ENCODE assay signal across 24 cellular contexts in the genomic region with DNA sequence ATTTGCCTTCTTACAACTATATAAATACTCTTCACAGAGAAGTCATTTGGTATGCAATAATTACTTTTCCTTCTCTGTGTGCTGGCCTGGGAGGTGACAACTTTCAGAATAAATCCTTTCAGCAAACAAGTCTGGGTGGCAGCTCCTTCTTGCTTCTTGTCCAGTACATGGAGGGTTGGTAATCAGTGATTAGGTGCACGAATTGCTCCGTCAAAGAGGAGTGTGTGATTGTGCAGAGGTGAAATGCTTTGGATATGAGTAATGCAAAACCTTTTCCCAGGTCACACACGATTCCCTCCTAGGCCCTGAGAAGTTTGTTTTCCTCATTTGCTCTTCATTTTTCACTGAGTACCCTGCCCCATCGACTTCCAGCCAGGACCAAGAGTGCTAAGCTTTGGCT.
DNase-seq lines count a peak whose midpoint lies in the region; ATAC-seq, FAIRE-seq and TF ChIP-seq lines count a peak whose summit lies in the region.
"Had no signal": no experiment of that assay in that cellular context is flagged by ENCODE, and none has a peak within 500 bp of the region (broad histone marks: within the 10 kb centered on the region; RNA-seq: fewer than 3 reads in every experiment).

No MANE protein-coding gene starts in this region.

- DNase-seq in A549 (ENCODE audit: low read depth in 1 of 2, low spot score in 1 of 2) (peak in 1 of 2 experiments; percentile 59), M059J (ENCODE audit: low read depth) (peak; percentile 69), epithelial cell of esophagus (ENCODE audit: low read depth) (peak; percentile 55), sciatic nerve (ENCODE audit: low spot score) (no peak), NOMO-1 treated with dmso at 0.1 percent for 144 hours (lab: John Stamatoyannopoulos, UW; ENCODE audit: unreplicated experiment) (no peak), right atrium auricular region (ENCODE audit: low spot score) (no peak)
- DNase-seq: activated CD4-positive, alpha-beta memory T cell treated with anti-CD3 and anti-CD28 coated beads for 36 hours; activated CD4-positive, CD25-positive, alpha-beta regulatory T cell; activated gamma-delta T cell; activated T-cell treated with anti-CD3 and anti-CD28 coated beads for 4 hours; central memory CD4-positive, alpha-beta T cell; foreskin fibroblast; hippocampal formation; NCI-H1417; NCI-H2107; NCI-H510A; nucleus accumbens; spleen; stimulated activated CD4-positive, alpha-beta T cell treated with anti-CD3 and anti-CD28 coated beads, Interleukin-4, amount 100 ng/mL, for 1 hour; stimulated activated naive CD4-positive, alpha-beta T cell had no signal

- ATAC-seq in A549 (peak in 1 of 2 experiments; percentile 75; a peak in 3 of 6 replicates), HG03108 (IDR thresholded peaks at IDR 0.05; ENCODE audit: unreplicated experiment) (no peak), sciatic nerve (no peak)
- ATAC-seq: GM23338 had no signal

- H3K27me3 ChIP-seq in mucosa of stomach (ENCODE audit: control insufficient read depth, insufficient read depth, low read length) (no peaks in the 10 kb centered on the region), right atrium auricular region (no peaks in the 10 kb centered on the region)

- H3K27ac ChIP-seq in A549 = peak overlapping the region; percentile 51 to 71
- no peak overlapping the region for H3K27ac ChIP-seq in right atrium auricular region
- H3K27ac ChIP-seq: spleen had no signal

- no peak for TF ChIP-seq POLR2A in A549 (IDR thresholded peaks at IDR 0.05; ENCODE audit: low read length)

- CTCF ChIA-PET in A549 (lab: Yijun Ruan, JAX) = interaction anchor here (0.6 kb wide), 1 partner anchor 381 kb away, joined by 3 read pairs; no protein-coding TSS in a partner anchor

- FAIRE-seq in A549 (lab: Jason Lieb, UNC) = no peak

- no peaks in the 10 kb centered on the region for H3K36me3 ChIP-seq in mucosa of stomach (ENCODE audit: control insufficient read depth, insufficient read depth, low read length)
- no peaks in the 10 kb centered on the region for H3K36me3 ChIP-seq in right atrium auricular region
- H3K36me3 ChIP-seq: spleen had no signal

- TF ChIP-seq CTCF in A549 (IDR thresholded peaks at IDR 0.05) (no peak), epithelial cell of esophagus (IDR thresholded peaks at IDR 0.05; ENCODE audit: insufficient read depth, low read depth, low read length, missing control alignments) (no peak), right atrium auricular region (IDR thresholded peaks at IDR 0.05) (no peak)

- peaks cover 36% of the 10 kb centered on the region for H3K4me1 ChIP-seq in A549
- H3K4me1 ChIP-seq in mucosa of stomach (ENCODE audit: control insufficient read depth, insufficient read depth, low read length) = peaks cover 38% of the 10 kb centered on the region
- no peaks in the 10 kb centered on the region for H3K4me1 ChIP-seq in right atrium auricular region

- H3K9me3 ChIP-seq in A549 = peaks cover 8% of the 10 kb centered on the region; the same call in 2 of the 3 replicates
- H3K9me3 ChIP-seq in mucosa of stomach (ENCODE audit: control insufficient read depth, low read length) = no peaks in the 10 kb centered on the region
- peaks cover 0 to 15% of the 10 kb centered on the region in 2 donors for H3K9me3 ChIP-seq in right atrium auricular region

- 1% methylated on average over 4 of the region's 4 CpGs for WGBS in A549 (ENCODE audit: missing lambda C conversion rate)

- H3K9ac ChIP-seq in mucosa of stomach (ENCODE audit: low read length) = peak overlapping the region; percentile 42

- intact Hi-C loops in sciatic nerve (cut with DNase I) = no loop called here

- no peak overlapping the region for H3K4me3 ChIP-seq in A549
- no peak overlapping the region for H3K4me3 ChIP-seq in epithelial cell of esophagus (ENCODE audit: low read length)
- H3K4me3 ChIP-seq in mucosa of stomach (ENCODE audit: low read length) = no peak overlapping the region
- H3K4me3 ChIP-seq in right atrium auricular region = no peak overlapping the region
- H3K4me3 ChIP-seq: GM23338, lung, spleen had no signal

- peak overlapping the region; percentile 44 for H3K4me2 ChIP-seq in A549
- H3K4me2 ChIP-seq: GM23338 had no signal

- TF ChIP-seq RAD21 in A549 (conservative IDR thresholded peaks at IDR 0.05 in 1 of 2, IDR thresholded peaks at IDR 0.05 in 1 of 2) = no peak

- no peak for TF ChIP-seq EP300 in A549 (IDR thresholded peaks at IDR 0.05)

- POLR2A ChIA-PET in A549 (lab: Yijun Ruan, JAX) = no interaction called here

TF ChIP-seq in A549, 52 proteins besides CTCF, POLR2A, EP300 and RAD21:
- no peak for TF ChIP-seq RCOR1 (IDR thresholded peaks at IDR 0.05; ENCODE audit: low read depth, low read length)
- no peak for TF ChIP-seq SREBF2 (IDR thresholded peaks at IDR 0.05)
- TF ChIP-seq NFE2L2 (conservative IDR thresholded peaks at IDR 0.05; ENCODE audit: low read length) = no peak
- TF ChIP-seq CBX8 (IDR thresholded peaks at IDR 0.05) = no peak
- peak; percentile 30 for TF ChIP-seq GATA3 (IDR thresholded peaks at IDR 0.05; ENCODE audit: borderline replicate concordance)
- TF ChIP-seq TFCP2L1 (CRISPR knock-in tag; IDR thresholded peaks at IDR 0.05) = no peak
- no peak for TF ChIP-seq NR3C1 (IDR thresholded peaks at IDR 0.05)

Comparison
In these comparisons a context has a peak if more than half of its experiments do, and no peak if none do; other contexts are left out.
1. DNase-seq: peak in M059J (single experiment) and epithelial cell of esophagus (single experiment); none in sciatic nerve (single experiment), NOMO-1 treated with dmso at 0.1 percent for 144 hours (single experiment) and right atrium auricular region (single experiment).
2. H3K27ac ChIP-seq: peak in A549 (2 of 2); none in right atrium auricular region (0 of 2).